15 cellular contexts compared by ENCODE assay signal in the genomic region with DNA sequence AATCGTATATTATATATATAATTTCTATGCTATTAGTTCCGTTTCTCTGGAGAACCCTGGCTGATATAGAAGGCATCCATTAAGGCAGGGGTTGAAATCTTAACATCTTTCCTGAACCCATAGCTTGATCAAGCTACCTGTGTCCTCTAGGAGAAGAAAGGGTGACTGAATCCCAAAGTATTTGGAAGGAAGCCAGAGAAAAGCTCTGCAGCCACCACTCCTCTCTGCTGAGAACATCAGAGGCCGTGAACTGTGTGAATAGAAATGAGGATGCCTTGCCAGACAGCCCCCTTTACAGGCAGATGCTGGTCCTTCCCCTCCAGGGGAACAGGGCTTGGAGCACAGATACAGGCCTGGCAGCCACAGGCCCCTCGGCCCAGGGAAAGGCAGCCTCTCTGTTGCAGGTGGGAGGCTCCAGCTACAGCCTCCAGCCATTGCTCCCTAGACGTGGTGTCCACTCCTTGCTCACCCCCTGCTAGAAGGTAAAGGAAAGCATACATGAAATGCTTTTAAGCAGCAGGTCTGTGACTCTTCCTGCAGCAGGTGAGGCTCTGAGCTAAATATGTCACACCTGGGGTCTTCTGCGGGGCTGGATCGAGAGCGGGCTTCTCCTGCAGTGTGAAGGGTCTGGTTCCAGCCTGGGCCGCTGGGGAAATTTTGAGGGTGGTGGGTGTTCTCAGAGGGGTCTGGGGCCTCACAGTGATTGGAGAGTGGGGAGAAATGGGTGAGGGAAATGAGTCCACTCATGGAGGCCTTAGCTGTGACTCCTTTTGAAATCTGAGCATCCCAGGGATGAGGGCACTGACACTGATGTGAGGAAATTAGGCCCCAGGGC.
DNase-seq lines count a peak whose midpoint lies in the region; ATAC-seq, FAIRE-seq and TF ChIP-seq lines count a peak whose summit lies in the region.
"Had no signal": no experiment of that assay in that cellular context is flagged by ENCODE, and none has a peak within 500 bp of the region (broad histone marks: within the 10 kb centered on the region; RNA-seq: fewer than 3 reads in every experiment).

No MANE protein-coding gene starts in this region.

- no peak overlapping the region for H3K4me3 Mint-ChIP-seq in neural progenitor cell
- no peak overlapping the region for H3K4me3 Mint-ChIP-seq in stimulated activated naive CD8-positive, alpha-beta T cell treated with anti-CD3 and anti-CD28 coated beads, Interleukin-15, amount 100 ng/mL, for 72 hours
- H3K4me3 Mint-ChIP-seq: T-helper 2 cell treated with Interferon-gamma antibody and Interleukin-4, amounts not matched to agents 5 μg/mL and 100 μg/mL, for 36 hours had no signal

- no peaks in the 10 kb centered on the region for H3F3A ChIP-seq in neural progenitor cell (ENCODE audit: low read depth)

- intact Hi-C loops in right cardiac atrium (cut with DNase I) (no loop called here), vagina (cut with DNase I) (loop anchor here (5.0 kb wide), 1 partner anchor 232 kb away; the partner anchor contains the start of gene KLHL29)

- H3K9me3 ChIP-seq in right atrium auricular region (peaks cover 0 to 2% of the 10 kb centered on the region in 2 donors), right cardiac atrium (ENCODE audit: control insufficient read depth, low read length) (no peaks in the 10 kb centered on the region), neural progenitor cell (ENCODE audit: low read depth) (no peaks in the 10 kb centered on the region), vagina (no peaks in the 10 kb centered on the region)
- H3K9me3 ChIP-seq: testis had no signal

- H2AFZ ChIP-seq in neural progenitor cell (replicated peaks), result no peak overlapping the region

- ATAC-seq in right cardiac atrium (no peak), HG02970 (IDR thresholded peaks at IDR 0.05; ENCODE audit: low FRiP score, unreplicated experiment) (no peak)
- ATAC-seq in stimulated activated naive CD8-positive, alpha-beta T cell treated with anti-CD3 and anti-CD28 coated beads, Interleukin-15, amount 100 ng/mL, for 72 hours, result no peak

- H3K9me3 Mint-ChIP-seq in neural progenitor cell, result peaks cover 9% of the 10 kb centered on the region
- peaks cover 8 to 13% of the 10 kb centered on the region in 2 donors for H3K9me3 Mint-ChIP-seq in stimulated activated naive CD8-positive, alpha-beta T cell treated with anti-CD3 and anti-CD28 coated beads, Interleukin-15, amount 100 ng/mL, for 72 hours

- peak overlapping the region; percentile 81 for H3K27ac Mint-ChIP-seq in neural progenitor cell
- no peak overlapping the region for H3K27ac Mint-ChIP-seq in stimulated activated naive CD8-positive, alpha-beta T cell treated with anti-CD3 and anti-CD28 coated beads, Interleukin-15, amount 100 ng/mL, for 72 hours
- H3K27ac Mint-ChIP-seq: T-helper 2 cell treated with Interferon-gamma antibody and Interleukin-4, amounts not matched to agents 5 μg/mL and 100 μg/mL, for 36 hours had no signal

- no peak overlapping the region for H3K9ac ChIP-seq in neural progenitor cell

- peaks cover 12% of the 10 kb centered on the region for H3K27me3 Mint-ChIP-seq in neural progenitor cell (ENCODE audit: insufficient read depth, low read depth)
- no peaks in the 10 kb centered on the region for H3K27me3 Mint-ChIP-seq in stimulated activated naive CD8-positive, alpha-beta T cell treated with anti-CD3 and anti-CD28 coated beads, Interleukin-15, amount 100 ng/mL, for 72 hours

- H3K4me1 ChIP-seq in right atrium auricular region (peaks cover 0 to 39% of the 10 kb centered on the region in 2 donors), right cardiac atrium (ENCODE audit: control insufficient read depth, insufficient read depth, low read length) (peaks cover 8% of the 10 kb centered on the region), neural progenitor cell (peaks cover 19% of the 10 kb centered on the region), vagina (peaks cover 51% of the 10 kb centered on the region)
- H3K4me1 ChIP-seq: Caco-2 had no signal

- 86% methylated on average over 9 of the region's 9 CpGs for WGBS in right cardiac atrium

- no peak for DNase-seq in right atrium auricular region (ENCODE audit: low spot score)
- no peak for DNase-seq in right cardiac atrium
- DNase-seq in bronchial epithelial cell (ENCODE audit: low read depth), result peak; percentile 29
- DNase-seq in neural progenitor cell (ENCODE audit: low spot score), result no peak
- no peak for DNase-seq in vagina (ENCODE audit: extremely low spot score in 2 of 2)
- DNase-seq in stimulated activated naive CD8-positive, alpha-beta T cell treated with anti-CD3 and anti-CD28 coated beads, Interleukin-15, amount 100 ng/mL, for 72 hours, result no peak
- DNase-seq in NCI-H146 (lab: John Stamatoyannopoulos, UW), result no peak
- DNase-seq: activated naive CD4-positive, alpha-beta T cell treated with anti-CD3 and anti-CD28 coated beads, Interleukin-2, amount 50 U/mL, for 16 hours; Caco-2; effector CD8-positive, alpha-beta T cell; SHP77; testis had no signal

- H3K27ac ChIP-seq in right atrium auricular region (peak overlapping the region; percentile 76 to 83), right cardiac atrium (ENCODE audit: low read length) (no peak overlapping the region), neural progenitor cell (no peak overlapping the region), vagina (peak overlapping the region; percentile 92)
- H3K27ac ChIP-seq: cardiac muscle cell had no signal

- FAIRE-seq in bronchial epithelial cell (lab: Jason Lieb, UNC), result no peak

- no peaks in the 10 kb centered on the region for H3K36me3 ChIP-seq in right atrium auricular region
- H3K36me3 ChIP-seq in bronchial epithelial cell (ENCODE audit: control insufficient read depth, insufficient read depth, low read length), result no peaks in the 10 kb centered on the region
- H3K36me3 ChIP-seq in neural progenitor cell, result no peaks in the 10 kb centered on the region
- no peaks in the 10 kb centered on the region for H3K36me3 ChIP-seq in vagina
- H3K36me3 ChIP-seq: cardiac muscle cell had no signal

- no peak for TF ChIP-seq CTCF in right atrium auricular region (IDR thresholded peaks at IDR 0.05)
- no peak for TF ChIP-seq CTCF in bronchial epithelial cell (IDR thresholded peaks at IDR 0.05; ENCODE audit: insufficient read depth, low read length, severe bottlenecking)
- TF ChIP-seq CTCF in neural progenitor cell (IDR thresholded peaks at IDR 0.05), result no peak
- no peak for TF ChIP-seq CTCF in vagina (IDR thresholded peaks at IDR 0.05)

- H4K20me1 ChIP-seq in neural progenitor cell (ENCODE audit: low read depth), result no peaks in the 10 kb centered on the region

- peaks cover 3% of the 10 kb centered on the region for H3K36me3 Mint-ChIP-seq in neural progenitor cell

- H3K4me3 ChIP-seq in right atrium auricular region, result no peak overlapping the region
- no peak overlapping the region for H3K4me3 ChIP-seq in right cardiac atrium (ENCODE audit: low read length)
- no peak overlapping the region for H3K4me3 ChIP-seq in bronchial epithelial cell (ENCODE audit: low read depth, low read length)
- no peak overlapping the region for H3K4me3 ChIP-seq in neural progenitor cell
- no peak overlapping the region for H3K4me3 ChIP-seq in vagina
- H3K4me3 ChIP-seq: cardiac muscle cell, testis had no signal

- no peaks in the 10 kb centered on the region for H3K27me3 ChIP-seq in right atrium auricular region
- H3K27me3 ChIP-seq in right cardiac atrium (ENCODE audit: control insufficient read depth, insufficient read depth), result no peaks in the 10 kb centered on the region
- no peaks in the 10 kb centered on the region for H3K27me3 ChIP-seq in bronchial epithelial cell (ENCODE audit: control insufficient read depth, insufficient read depth, low read length)
- no peaks in the 10 kb centered on the region for H3K27me3 ChIP-seq in neural progenitor cell
- H3K27me3 ChIP-seq in vagina, result no peaks in the 10 kb centered on the region
- H3K27me3 ChIP-seq: cardiac muscle cell, testis had no signal

- H3K79me2 ChIP-seq in neural progenitor cell (ENCODE audit: low read depth), result no peaks in the 10 kb centered on the region

- H3K4me1 Mint-ChIP-seq in neural progenitor cell, result peaks cover 73% of the 10 kb centered on the region
- peaks cover 15% of the 10 kb centered on the region for H3K4me1 Mint-ChIP-seq in stimulated activated naive CD8-positive, alpha-beta T cell treated with anti-CD3 and anti-CD28 coated beads, Interleukin-15, amount 100 ng/mL, for 72 hours

- H3K4me2 ChIP-seq in neural progenitor cell, result no peak overlapping the region

- TF ChIP-seq POLR2A in vagina (IDR thresholded peaks at IDR 0.05), result no peak

Comparison
In these comparisons a context has a peak if more than half of its experiments do, and no peak if none do; other contexts are left out.
1. H3K27ac ChIP-seq: peak in right atrium auricular region (2 of 2) and vagina (single experiment); none in right cardiac atrium (single experiment) and neural progenitor cell (single experiment).